ENCODE assay signal across 8 cellular contexts in the genomic region with DNA sequence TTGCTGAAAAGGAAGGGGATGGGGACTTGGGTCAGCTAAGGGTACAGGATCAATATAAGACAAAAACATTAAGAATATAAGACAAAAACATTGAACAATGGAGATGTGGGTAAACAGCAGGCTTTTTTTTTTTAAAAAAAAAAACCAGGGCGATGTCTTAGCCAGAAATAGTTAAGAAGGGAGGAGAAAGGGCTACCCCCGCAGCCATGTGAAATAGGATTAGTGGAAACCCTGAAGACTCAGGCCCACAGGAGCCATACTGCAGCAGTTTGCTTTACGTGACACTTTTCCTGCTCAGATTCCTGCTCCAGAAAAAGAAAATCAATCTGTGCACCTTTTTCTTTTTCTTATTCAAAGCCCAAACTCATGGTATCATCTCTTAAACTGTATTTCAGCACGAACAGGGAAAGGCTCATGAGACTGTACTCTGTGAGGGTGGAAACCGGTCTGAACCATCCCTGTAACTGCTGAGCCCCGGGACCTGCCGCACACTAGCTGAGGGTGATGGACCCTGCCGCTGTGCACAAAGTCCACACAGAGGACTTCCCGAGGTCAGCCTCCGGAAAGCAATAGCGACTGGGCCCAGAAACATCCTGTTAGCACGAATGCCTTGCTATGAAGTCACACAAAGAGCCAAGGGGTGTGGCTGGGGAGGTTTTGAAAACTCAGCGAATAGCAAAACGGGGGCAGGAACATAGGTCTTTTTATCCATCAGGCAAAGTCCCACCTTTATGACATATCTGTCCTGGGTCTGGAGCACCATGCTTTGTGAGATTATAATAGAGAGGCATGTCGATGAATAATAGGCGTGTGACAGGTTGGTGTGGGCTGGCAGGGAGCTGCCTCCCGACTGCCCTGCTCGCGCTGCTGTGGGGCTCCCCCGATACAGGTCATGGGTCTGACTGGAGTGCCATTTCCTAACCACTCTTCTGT. TPM values are rescaled to one million over a fixed set of nuclear protein-coding genes. Genes with fewer than 3 reads are reported as not detected.
DNase-seq lines count a peak whose midpoint lies in the region; ATAC-seq and TF ChIP-seq lines count a peak whose summit lies in the region.

No MANE protein-coding gene starts in this region.

- in situ Hi-C loops in gastrocnemius medialis (cut with MboI; ENCODE audit: low sequenced_read_pairs in 4 of 4): no loop called here

- H3K27me3 Mint-ChIP-seq in activated naive CD4-positive, alpha-beta T cell treated with anti-CD3 and anti-CD28 coated beads, Interleukin-2, amount 10 ng/mL, durations not matched to agents 7 days and 5 days: peaks cover 6% of the 10 kb centered on the region

- H3K4me1 Mint-ChIP-seq in activated naive CD4-positive, alpha-beta T cell treated with anti-CD3 and anti-CD28 coated beads, Interleukin-2, amount 10 ng/mL, durations not matched to agents 7 days and 5 days: peaks cover 84% of the 10 kb centered on the region

- peak; percentile 64 for DNase-seq in NCI-H510A (lab: John Stamatoyannopoulos, UW)
- peak; percentile 78 for DNase-seq in activated naive CD4-positive, alpha-beta T cell treated with anti-CD3 and anti-CD28 coated beads, Interleukin-2, amount 10 ng/mL, durations not matched to agents 7 days and 5 days
- DNase-seq in right atrium auricular region (ENCODE audit: low spot score): no peak
- DNase-seq in gastrocnemius medialis: no peak
- no peak for DNase-seq in globus pallidus (ENCODE audit: low spot score)

- H3K4me3 ChIP-seq in GM08714 (ENCODE audit: low read length): peak overlapping the region; percentile 43; the same call in 1 of the 2 replicates
- H3K4me3 ChIP-seq in right atrium auricular region: peak overlapping the region; percentile 30 to 60
- peak overlapping the region; percentile 55 to 64 (median 60) for H3K4me3 ChIP-seq in gastrocnemius medialis

- no peaks in the 10 kb centered on the region for H3K9me3 Mint-ChIP-seq in activated naive CD4-positive, alpha-beta T cell treated with anti-CD3 and anti-CD28 coated beads, Interleukin-2, amount 10 ng/mL, durations not matched to agents 7 days and 5 days

- H3K27ac ChIP-seq in right atrium auricular region (peak overlapping the region in 1 of 2 donors; percentile 6), gastrocnemius medialis (no peak overlapping the region)

- intact Hi-C loops in gastrocnemius medialis (cut with DNase I; ENCODE audit: low total_unique reads): no loop called here

- H3K9me3 ChIP-seq in right atrium auricular region (no peaks in the 10 kb centered on the region), gastrocnemius medialis (no peaks in the 10 kb centered on the region)

- H3K4me1 ChIP-seq in right atrium auricular region (peaks cover 0 to 37% of the 10 kb centered on the region in 2 donors), gastrocnemius medialis (peaks cover 25 to 33% of the 10 kb centered on the region in 2 donors)

- peak overlapping the region; percentile 96 for H3K27ac Mint-ChIP-seq in activated naive CD4-positive, alpha-beta T cell treated with anti-CD3 and anti-CD28 coated beads, Interleukin-2, amount 10 ng/mL, durations not matched to agents 7 days and 5 days

- H3K27me3 ChIP-seq in right atrium auricular region (no peaks in the 10 kb centered on the region), gastrocnemius medialis (no peaks in the 10 kb centered on the region)

- no peak for TF ChIP-seq POLR2A in gastrocnemius medialis (IDR thresholded peaks at IDR 0.05)

- peak overlapping the region; percentile 73 for H3K4me3 Mint-ChIP-seq in activated naive CD4-positive, alpha-beta T cell treated with anti-CD3 and anti-CD28 coated beads, Interleukin-2, amount 10 ng/mL, durations not matched to agents 7 days and 5 days

- no peaks in the 10 kb centered on the region for H3K36me3 Mint-ChIP-seq in activated naive CD4-positive, alpha-beta T cell treated with anti-CD3 and anti-CD28 coated beads, Interleukin-2, amount 10 ng/mL, durations not matched to agents 7 days and 5 days

- ATAC-seq in gastrocnemius medialis: no peak
- no peak for ATAC-seq in HG02588 (IDR thresholded peaks at IDR 0.05; ENCODE audit: unreplicated experiment)
- no peak for ATAC-seq in GM21737 (IDR thresholded peaks at IDR 0.05; ENCODE audit: unreplicated experiment)

- H3K36me3 ChIP-seq in right atrium auricular region (no peaks in the 10 kb centered on the region), gastrocnemius medialis (no peaks in the 10 kb centered on the region)

- TF ChIP-seq CTCF in right atrium auricular region (IDR thresholded peaks at IDR 0.05) (no peak), gastrocnemius medialis (IDR thresholded peaks at IDR 0.05 in 4 of 5, conservative IDR thresholded peaks at IDR 0.05 in 1 of 5) (no peak)

- CTCF ChIA-PET in activated naive CD4-positive, alpha-beta T cell treated with anti-CD3 and anti-CD28 coated beads, Interleukin-2, amount 10 ng/mL, durations not matched to agents 7 days and 5 days (lab: Charles Lee): interaction anchor here (1.3 kb wide), 1 partner anchor 29 kb away, joined by 6 read pairs; no protein-coding TSS in a partner anchor

RNA-seq across cellular contexts. Expression of gene CDK5R1, which starts 33.2 kb away (rescaled TPM):
- total RNA-seq in right atrium auricular region (1 to 10 TPM in 1 of 2 donors, under 1 TPM in 1; 0.75 to 1.0 TPM), gastrocnemius medialis (1 to 10 TPM in 3 of 4 donors, under 1 TPM in 1; 0.15 to 2.2 (median 1.5) TPM)

Comparison
In these comparisons a context has a peak if more than half of its experiments do, and no peak if none do; other contexts are left out.
1. DNase-seq: peak in NCI-H510A (single experiment) and activated naive CD4-positive, alpha-beta T cell treated with anti-CD3 and anti-CD28 coated beads, Interleukin-2, amount 10 ng/mL, durations not matched to agents 7 days and 5 days (single experiment); none in right atrium auricular region (single experiment), gastrocnemius medialis (0 of 2) and globus pallidus (single experiment).
2. Peak in every context shown above with its lines, with median percentiles within 50 percentile points of each other: H3K4me3 ChIP-seq.